In genomic region chr11:62458212-62459002, GRCh38 we compare ENCODE assay signal across 18 cellular contexts. TPM values are rescaled to one million over a fixed set of nuclear protein-coding genes. Genes with fewer than 3 reads are reported as not detected.
DNase-seq lines count a peak whose midpoint lies in the region; ATAC-seq and TF ChIP-seq lines count a peak whose summit lies in the region.
"Had no signal": no experiment of that assay in that cellular context is flagged by ENCODE, and none has a peak within 500 bp of the region (broad histone marks: within the 10 kb centered on the region; RNA-seq: fewer than 3 reads in every experiment).

No MANE protein-coding gene starts in this region.

- CTCF ChIA-PET in IMR-90 (lab: Yijun Ruan, JAX) = interaction anchor here (2.1 kb wide), 1 partner anchor 84 kb away, joined by 6 read pairs; no protein-coding TSS in a partner anchor

- H3K4me3 Mint-ChIP-seq in stimulated activated memory B cell treated with anti-CD40 and anti-IgM and Interleukin-4, amounts not matched to agents 10 μg/mL and 1 μg/mL and 100 μg/mL, for 72 hours = no peak overlapping the region
- H3K4me3 Mint-ChIP-seq: activated T-cell treated with anti-CD3 and anti-CD28 coated beads, Interleukin-2, amount 50 U/mL, for 4 hours; CD8-positive, alpha-beta T cell; T-helper 1 cell treated with Interleukin-12 subunit alpha and Interleukin-12 subunit beta and Interleukin-4 antibody, amounts not matched to agents 30 μg/mL and 1 μg/mL, for 36 hours had no signal

- H3K36me3 ChIP-seq in IMR-90 (ENCODE audit: control insufficient read depth, insufficient read depth, low read length) = no peaks in the 10 kb centered on the region
- H3K36me3 ChIP-seq in prostate gland = no peaks in the 10 kb centered on the region

- no peak overlapping the region for H3K4me2 ChIP-seq in IMR-90 (ENCODE audit: low read depth, low read length)

- H2AK9ac ChIP-seq in IMR-90 (replicated peaks; ENCODE audit: low read depth, low read length, poor library complexity) = peak overlapping the region; percentile 48

- no peaks in the 10 kb centered on the region for H3K9me3 Mint-ChIP-seq in stimulated activated memory B cell treated with anti-CD40 and anti-IgM and Interleukin-4, amounts not matched to agents 10 μg/mL and 1 μg/mL and 100 μg/mL, for 72 hours
- H3K9me3 Mint-ChIP-seq: activated T-cell treated with anti-CD3 and anti-CD28 coated beads, Interleukin-2, amount 50 U/mL, for 4 hours; CD8-positive, alpha-beta T cell; T-helper 1 cell treated with Interleukin-12 subunit alpha and Interleukin-12 subunit beta and Interleukin-4 antibody, amounts not matched to agents 30 μg/mL and 1 μg/mL, for 36 hours had no signal

- no peak overlapping the region for H3K4ac ChIP-seq in IMR-90 (ENCODE audit: low read depth, low read length)

- no peak overlapping the region for H3K23ac ChIP-seq in IMR-90 (ENCODE audit: low read depth, low read length)

- H3K9ac ChIP-seq in IMR-90 (ENCODE audit: low read depth, low read length) = no peak overlapping the region

- no peak overlapping the region for H3K4me3 ChIP-seq in IMR-90 (ENCODE audit: insufficient read depth, low read depth, low read length)
- no peak overlapping the region for H3K4me3 ChIP-seq in prostate gland

- TF ChIP-seq RAD21 in IMR-90 (IDR thresholded peaks at IDR 0.05; ENCODE audit: low read length) = no peak

- DNase-seq in IMR-90 (peak; percentile 27), SK-MEL-5 (ENCODE audit: low read depth, low spot score) (peak; percentile 49), left colon (no peak), NCI-H2081 treated with DMSO at 0.1 percent for 48 hours (lab: John Stamatoyannopoulos, UW) (no peak), prostate gland (ENCODE audit: low spot score) (no peak), NCI-H1092 treated with DMSO at 0.1 percent for 48 hours (lab: John Stamatoyannopoulos, UW) (no peak), nucleus accumbens (lab: John Stamatoyannopoulos, UW) (no peak)
- DNase-seq: activated CD4-positive, alpha-beta T cell treated with anti-CD3 and anti-CD28 coated beads for 48 hours; activated T-cell treated with anti-CD3 and anti-CD28 coated beads, Interleukin-2, amount 50 U/mL, for 4 hours; amygdala; CD8-positive, alpha-beta T cell; GF-D8; NCI-H1092; stimulated activated CD4-positive, alpha-beta T cell treated with anti-CD3 and anti-CD28 coated beads, Interleukin-2, amount 100 ng/mL, for 48 hours had no signal

- peak overlapping the region; percentile 73; the same call in 1 of the 2 replicates for H4K5ac ChIP-seq in IMR-90 (ENCODE audit: low read depth, low read length)

- dilution Hi-C loops in IMR-90 (cut with HindIII; ENCODE audit: low sequenced_read_pairs, unreplicated experiment) = no loop called here

- H3K4me1 ChIP-seq in IMR-90 (ENCODE audit: control insufficient read depth, insufficient read depth, low read length) (peaks cover 16% of the 10 kb centered on the region), prostate gland (replicated peaks) (no peaks in the 10 kb centered on the region)

- no peaks in the 10 kb centered on the region for H3K27me3 Mint-ChIP-seq in stimulated activated memory B cell treated with anti-CD40 and anti-IgM and Interleukin-4, amounts not matched to agents 10 μg/mL and 1 μg/mL and 100 μg/mL, for 72 hours

- no peaks in the 10 kb centered on the region for H3K36me3 Mint-ChIP-seq in stimulated activated memory B cell treated with anti-CD40 and anti-IgM and Interleukin-4, amounts not matched to agents 10 μg/mL and 1 μg/mL and 100 μg/mL, for 72 hours
- H3K36me3 Mint-ChIP-seq: CD8-positive, alpha-beta T cell had no signal

- no peak overlapping the region for H2BK5ac ChIP-seq in IMR-90 (ENCODE audit: low read depth, low read length, poor library complexity, severe bottlenecking)

- H3K27ac ChIP-seq in IMR-90 (ENCODE audit: insufficient read depth, low read length) = peak overlapping the region; percentile 61; the same call in 1 of the 2 replicates
- H3K27ac ChIP-seq in prostate gland = no peak overlapping the region

- H2BK15ac ChIP-seq in IMR-90 (ENCODE audit: low read depth, low read length) = no peak overlapping the region; the same call in 2 of the 3 replicates

- in situ Hi-C loops in IMR-90 (cut with MboI; ENCODE audit: low sequenced_read_pairs) = no loop called here
- in situ Hi-C loops in SK-MEL-5 (cut with HindIII; ENCODE audit: low pct_unique_long_range_greater_than_20kb, low sequenced_read_pairs) = no loop called here

- H3K9me3 ChIP-seq in IMR-90 (ENCODE audit: control insufficient read depth, insufficient read depth, low read length) (peaks cover 2% of the 10 kb centered on the region), prostate gland (no peaks in the 10 kb centered on the region)

- POLR2A ChIA-PET in IMR-90 (lab: Charles Lee; ENCODE audit: unreplicated experiment) = interaction anchor here (0.6 to 1.1 kb wide), 2 partner anchors 14 to 216 kb away, joined by 3 to 4 read pairs; no protein-coding TSS in a partner anchor

- intact Hi-C loops in IMR-90 (cut with micrococcal nuclease) (no loop called here), left colon (cut with DNase I, micrococcal nuclease) (no loop called here), prostate gland (cut with DNase I) (no loop called here)

- WGBS in IMR-90 (ENCODE audit: extremely low coverage in 2 of 2, insufficient read length in 1 of 2), 2 experiments = no CpG with 5 or more reads among the region's 4 CpGs
- WGBS in prostate gland = 58% methylated on average over 4 of the region's 4 CpGs

- BruUV-seq in IMR-90 (replicated peaks; lab: Mats Ljungman, UMichigan) = no TSS peak

- H4K91ac ChIP-seq in IMR-90 (ENCODE audit: insufficient read depth, low read depth, low read length) = no peak overlapping the region

- no peak overlapping the region for H3K56ac ChIP-seq in IMR-90 (ENCODE audit: extremely low read depth, insufficient read depth, low read length)

- no peak overlapping the region for H4K8ac ChIP-seq in IMR-90 (ENCODE audit: low read depth in 2 of 2, low read length in 2 of 2)

- H3K14ac ChIP-seq in IMR-90 (replicated peaks; ENCODE audit: low read depth, low read length) = 0 out of 2 replicates have a peak overlapping the region, but pooled peaks have one; percentile 16

- no peaks in the 10 kb centered on the region for H3K79me1 ChIP-seq in IMR-90 (ENCODE audit: low read depth in 1 of 2, low read length in 2 of 2)

- H3K4me1 Mint-ChIP-seq in stimulated activated memory B cell treated with anti-CD40 and anti-IgM and Interleukin-4, amounts not matched to agents 10 μg/mL and 1 μg/mL and 100 μg/mL, for 72 hours = peaks cover 13% of the 10 kb centered on the region

- peak; percentile 48 for ATAC-seq in IMR-90 (ENCODE audit: low read depth)
- ATAC-seq in left colon = peak; percentile 87
- ATAC-seq in stimulated activated memory B cell treated with anti-CD40 and anti-IgM and Interleukin-4, amounts not matched to agents 10 μg/mL and 1 μg/mL and 100 μg/mL, for 72 hours = no peak
- ATAC-seq: activated T-cell treated with anti-CD3 and anti-CD28 coated beads, Interleukin-2, amount 50 U/mL, for 4 hours; CD8-positive, alpha-beta T cell had no signal

- no peak overlapping the region for H2AFZ ChIP-seq in IMR-90 (replicated peaks; ENCODE audit: low read length, poor library complexity)

- H4K20me1 ChIP-seq in IMR-90 (ENCODE audit: insufficient read depth, low read length) = no peaks in the 10 kb centered on the region

- TF ChIP-seq CTCF in IMR-90 (conservative IDR thresholded peaks at IDR 0.05; ENCODE audit: low read depth, low read length) (no peak), prostate gland (IDR thresholded peaks at IDR 0.05) (no peak)

- H2BK120ac ChIP-seq in IMR-90 (ENCODE audit: low read depth, low read length) = no peak overlapping the region

- H3K27me3 ChIP-seq in IMR-90 (ENCODE audit: control insufficient read depth, insufficient read depth, low read length) = no peaks in the 10 kb centered on the region
- no peaks in the 10 kb centered on the region for H3K27me3 ChIP-seq in prostate gland (replicated peaks; ENCODE audit: insufficient read depth)

- H2AK5ac ChIP-seq in IMR-90 (ENCODE audit: low read depth, low read length) = no peak overlapping the region

- no peaks in the 10 kb centered on the region; the same call in 1 of the 2 replicates for H3K9me1 ChIP-seq in IMR-90 (ENCODE audit: insufficient read depth, low read length)

- peak overlapping the region; percentile 17 for H3K18ac ChIP-seq in IMR-90 (ENCODE audit: low read depth, low read length)

- H3K27ac Mint-ChIP-seq in stimulated activated memory B cell treated with anti-CD40 and anti-IgM and Interleukin-4, amounts not matched to agents 10 μg/mL and 1 μg/mL and 100 μg/mL, for 72 hours = peak overlapping the region; percentile 17
- H3K27ac Mint-ChIP-seq: CD8-positive, alpha-beta T cell; T-helper 1 cell treated with Interleukin-12 subunit alpha and Interleukin-12 subunit beta and Interleukin-4 antibody, amounts not matched to agents 30 μg/mL and 1 μg/mL, for 36 hours had no signal

- TF ChIP-seq POLR2A in IMR-90 (IDR thresholded peaks at IDR 0.05; ENCODE audit: low read depth, low read length) = no peak
- no peak for TF ChIP-seq POLR2A in prostate gland (IDR thresholded peaks at IDR 0.05)

- H2BK20ac ChIP-seq in IMR-90 (ENCODE audit: low read depth, low read length) = no peak overlapping the region

TF ChIP-seq in IMR-90, 13 proteins besides CTCF, POLR2A, EP300 and RAD21:
- TF ChIP-seq NFE2L2 (IDR thresholded peaks at IDR 0.05; ENCODE audit: low read depth, low read length) (peak; percentile 83), RCOR1 (IDR thresholded peaks at IDR 0.05; ENCODE audit: insufficient replicate concordance, low read length) (no peak)

RNA-seq across cellular contexts. Expression of gene SCGB1A1, which starts 39.6 kb away (rescaled TPM):
- total RNA-seq in IMR-90 (2012; rRNA removed) (not detected in 2 replicates), left colon (not detected), prostate gland (100 to 1,000 TPM in 1 of 2 donors, 1 to 10 TPM in 1; 6.8 to 203 TPM)
- polyA plus RNA-seq in IMR-90 (2012; rRNA removed) = not detected in 2 replicates
- not detected in 2 replicates for polyA plus RNA-seq in IMR-90 (2012; cell fraction: cytosol; rRNA removed)
- not detected in 2 replicates for polyA plus RNA-seq in IMR-90 (2012; cell fraction: nucleus; rRNA removed; ENCODE audit: low replicate concordance)
- total RNA-seq in SK-MEL-5 (2014; rRNA removed; shearing (Covaris generic)) = not detected in 2 replicates
- not detected in 2 replicates for polyA plus RNA-seq in SK-MEL-5 (2015; cell fraction: cytosol; rRNA removed)
- not detected in 2 replicates for polyA plus RNA-seq in SK-MEL-5 (2015; cell fraction: nucleus; rRNA removed)
- total RNA-seq: CD8-positive, alpha-beta T cell; dermis microvascular lymphatic vessel endothelial cell; fibroblast of villous mesenchyme had no signal

Comparison
In these comparisons a context has a peak if more than half of its experiments do, and no peak if none do; other contexts are left out.
1. DNase-seq: peak in IMR-90 (single experiment) and SK-MEL-5 (single experiment); none in left colon (0 of 2), NCI-H2081 treated with DMSO at 0.1 percent for 48 hours (single experiment), prostate gland (single experiment), NCI-H1092 treated with DMSO at 0.1 percent for 48 hours (single experiment) and nucleus accumbens (0 of 56).